In genomic region chr22:28562324-28562723, GRCh38 we compare ENCODE assay signal across 27 cellular contexts.
"Had no signal": no experiment of that assay in that cellular context is flagged by ENCODE, and none has a peak within 500 bp of the region (broad histone marks: within the 10 kb centered on the region; RNA-seq: fewer than 3 reads in every experiment).

No MANE protein-coding gene starts in this region.

- H3K27me3 ChIP-seq: dorsolateral prefrontal cortex, esophagus muscularis mucosa, heart right ventricle, sigmoid colon, testis, tibial artery, upper lobe of left lung had no signal

- DNase-seq: dorsolateral prefrontal cortex; effector CD4-positive, alpha-beta T cell; foreskin melanocyte; glutamatergic neuron; heart right ventricle; hippocampal formation; immature natural killer cell; islet precursor cell; left ventricle myocardium superior; lower lobe of right lung; naive thymus-derived CD8-positive, alpha-beta T cell; nephron progenitor cell; nucleus accumbens; posterior cingulate gyrus; psoas muscle; right cardiac atrium; sigmoid colon; stimulated activated CD4-positive, alpha-beta T cell treated with anti-CD3 and anti-CD28 coated beads, Interleukin-2, amount 100 ng/mL, for 24 hours; stimulated activated CD4-positive, alpha-beta T cell treated with anti-CD3 and anti-CD28 coated beads, Interleukin-4, amount 100 ng/mL, for 24 hours; stimulated activated naive CD4-positive, alpha-beta T cell treated with Interleukin-2 at 50 U/mL for 16 hours; substantia nigra; testis; tibial artery; upper lobe of left lung had no signal

- H3K4me3 ChIP-seq: dorsolateral prefrontal cortex, esophagus muscularis mucosa, heart right ventricle, lower lobe of right lung, psoas muscle, sigmoid colon, testis, tibial artery, upper lobe of left lung had no signal

- H3K9me3 ChIP-seq: esophagus muscularis mucosa, lower lobe of right lung, psoas muscle, sigmoid colon, testis, tibial artery, upper lobe of left lung had no signal

- H3K27ac ChIP-seq: dorsolateral prefrontal cortex, esophagus muscularis mucosa, heart right ventricle, lower lobe of right lung, psoas muscle, sigmoid colon, testis, tibial artery, upper lobe of left lung had no signal

- H3K27ac Mint-ChIP-seq: immature natural killer cell; nephron progenitor cell; stimulated activated effector memory CD8-positive, alpha-beta T cell treated with anti-CD3 and anti-CD28 coated beads, Interleukin-12 subunit alpha, Interleukin-12 subunit beta, amount 100 ng/mL, for 72 hours had no signal

- H3K36me3 ChIP-seq: esophagus muscularis mucosa, heart right ventricle, lower lobe of right lung, sigmoid colon, tibial artery, upper lobe of left lung had no signal

- ATAC-seq: heart right ventricle; left ventricle myocardium superior; lower lobe of right lung; naive thymus-derived CD8-positive, alpha-beta T cell; psoas muscle; right cardiac atrium; stimulated activated effector memory CD8-positive, alpha-beta T cell treated with anti-CD3 and anti-CD28 coated beads, Interleukin-12 subunit alpha, Interleukin-12 subunit beta, amount 100 ng/mL, for 72 hours had no signal

- FAIRE-seq: colon had no signal

- H3K4me3 Mint-ChIP-seq: immature natural killer cell; naive thymus-derived CD8-positive, alpha-beta T cell; nephron progenitor cell; stimulated activated effector memory CD8-positive, alpha-beta T cell treated with anti-CD3 and anti-CD28 coated beads, Interleukin-12 subunit alpha, Interleukin-12 subunit beta, amount 100 ng/mL, for 72 hours had no signal

- H3K4me1 ChIP-seq: lower lobe of right lung, psoas muscle, testis had no signal

- H3K9me3 Mint-ChIP-seq: immature natural killer cell; stimulated activated effector memory CD8-positive, alpha-beta T cell treated with anti-CD3 and anti-CD28 coated beads, Interleukin-12 subunit alpha, Interleukin-12 subunit beta, amount 100 ng/mL, for 72 hours had no signal

- H3K4me1 Mint-ChIP-seq: immature natural killer cell; naive thymus-derived CD8-positive, alpha-beta T cell; stimulated activated effector memory CD8-positive, alpha-beta T cell treated with anti-CD3 and anti-CD28 coated beads, Interleukin-12 subunit alpha, Interleukin-12 subunit beta, amount 100 ng/mL, for 72 hours had no signal
